22 cellular contexts compared by ENCODE assay signal in the genomic region with DNA sequence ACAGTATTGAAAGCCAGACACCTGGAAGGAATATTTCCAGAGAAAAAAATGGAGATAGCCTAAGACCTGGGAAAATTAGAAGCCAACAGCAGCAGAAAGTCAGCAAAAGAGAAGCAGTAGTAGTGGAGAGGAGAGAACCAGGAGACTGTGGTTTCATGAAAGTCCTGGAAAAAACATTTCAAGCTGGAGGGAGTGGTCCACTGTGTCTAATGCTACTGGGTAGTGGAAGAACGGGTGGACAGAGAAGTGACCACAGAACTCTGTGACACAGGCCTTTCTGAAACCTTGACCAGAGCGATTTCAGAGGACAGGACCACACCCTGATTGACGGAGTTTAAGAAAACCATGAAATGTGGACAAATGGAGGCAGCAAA. TPM values are rescaled to one million over a fixed set of nuclear protein-coding genes. Genes with fewer than 3 reads are reported as not detected.
A peak's percentile ranks its signal among the peaks of the same experiment; 100 is the strongest.
DNase-seq lines count a peak whose midpoint lies in the region; ATAC-seq, FAIRE-seq and TF ChIP-seq lines count a peak whose summit lies in the region.
"Had no signal": no experiment of that assay in that cellular context is flagged by ENCODE, and none has a peak within 500 bp of the region (broad histone marks: within the 10 kb centered on the region; RNA-seq: fewer than 3 reads in every experiment).

No MANE protein-coding gene starts in this region.

- POLR2A ChIA-PET in activated CD4-positive, alpha-beta T cell treated with anti-CD3 and anti-CD28 coated beads, Interleukin-2, amount 10 ng/mL, durations not matched to agents 7 days and 5 days (lab: Charles Lee) = no interaction called here
- POLR2A ChIA-PET in HCT116 (lab: Charles Lee) = no interaction called here
- POLR2A ChIA-PET in activated naive CD8-positive, alpha-beta T cell treated with anti-CD3 and anti-CD28 coated beads, Interleukin-2, amount 10 ng/mL, durations not matched to agents 7 days and 5 days (lab: Charles Lee) = interaction anchor here (0.8 kb wide), 1 partner anchor 56 kb away, joined by 3 read pairs; no protein-coding TSS in a partner anchor

- peaks cover 48% of the 10 kb centered on the region for H3K4me1 Mint-ChIP-seq in activated CD4-positive, alpha-beta T cell treated with anti-CD3 and anti-CD28 coated beads, Interleukin-2, amount 10 ng/mL, durations not matched to agents 7 days and 5 days
- peaks cover 17% of the 10 kb centered on the region for H3K4me1 Mint-ChIP-seq in activated naive CD8-positive, alpha-beta T cell treated with anti-CD3 and anti-CD28 coated beads, Interleukin-2, amount 10 ng/mL, durations not matched to agents 7 days and 5 days
- H3K4me1 Mint-ChIP-seq: GM23338 had no signal

- peaks cover 38% of the 10 kb centered on the region for H3K9me3 Mint-ChIP-seq in activated CD4-positive, alpha-beta T cell treated with anti-CD3 and anti-CD28 coated beads, Interleukin-2, amount 10 ng/mL, durations not matched to agents 7 days and 5 days
- peaks cover 11% of the 10 kb centered on the region for H3K9me3 Mint-ChIP-seq in activated naive CD8-positive, alpha-beta T cell treated with anti-CD3 and anti-CD28 coated beads, Interleukin-2, amount 10 ng/mL, durations not matched to agents 7 days and 5 days

- peaks cover 8% of the 10 kb centered on the region for H3K27me3 Mint-ChIP-seq in activated CD4-positive, alpha-beta T cell treated with anti-CD3 and anti-CD28 coated beads, Interleukin-2, amount 10 ng/mL, durations not matched to agents 7 days and 5 days
- peaks cover 11% of the 10 kb centered on the region for H3K27me3 Mint-ChIP-seq in activated naive CD8-positive, alpha-beta T cell treated with anti-CD3 and anti-CD28 coated beads, Interleukin-2, amount 10 ng/mL, durations not matched to agents 7 days and 5 days

- peaks cover 47% of the 10 kb centered on the region for H3K36me3 Mint-ChIP-seq in activated CD4-positive, alpha-beta T cell treated with anti-CD3 and anti-CD28 coated beads, Interleukin-2, amount 10 ng/mL, durations not matched to agents 7 days and 5 days (ENCODE audit: low read depth)
- peaks cover 13% of the 10 kb centered on the region for H3K36me3 Mint-ChIP-seq in activated naive CD8-positive, alpha-beta T cell treated with anti-CD3 and anti-CD28 coated beads, Interleukin-2, amount 10 ng/mL, durations not matched to agents 7 days and 5 days

- TF ChIP-seq CTCF in HCT116 (IDR thresholded peaks at IDR 0.05 in 2 of 3, conservative IDR thresholded peaks at IDR 0.05 in 1 of 3; ENCODE audit: borderline replicate concordance in 1 of 3, insufficient read depth in 1 of 3, low read depth in 2 of 3, low read length in 2 of 3) (no peak), prostate gland (IDR thresholded peaks at IDR 0.05) (no peak), pancreas (IDR thresholded peaks at IDR 0.05) (no peak)

- H2AFZ ChIP-seq in HCT116 (ENCODE audit: low read depth, low read length, poor library complexity, severe bottlenecking) = no peak overlapping the region
- H2AFZ ChIP-seq: GM23338 had no signal

- H3K36me3 ChIP-seq in HCT116 (ENCODE audit: control insufficient read depth in 1 of 2, insufficient read depth in 2 of 2, low read length in 2 of 2) (no peaks in the 10 kb centered on the region), prostate gland (no peaks in the 10 kb centered on the region), pancreas (no peaks in the 10 kb centered on the region)
- H3K36me3 ChIP-seq: ascending aorta, left ventricle myocardium inferior had no signal

- WGBS in prostate gland = 74% methylated on average over 3 of the region's 3 CpGs
- 77 to 90% methylated on average over 3 of the region's 3 CpGs for WGBS in pancreas, 2 donors

- H3K4me3 Mint-ChIP-seq in activated CD4-positive, alpha-beta T cell treated with anti-CD3 and anti-CD28 coated beads, Interleukin-2, amount 10 ng/mL, durations not matched to agents 7 days and 5 days = peak overlapping the region; percentile 28
- peak overlapping the region; percentile 42 for H3K4me3 Mint-ChIP-seq in activated naive CD8-positive, alpha-beta T cell treated with anti-CD3 and anti-CD28 coated beads, Interleukin-2, amount 10 ng/mL, durations not matched to agents 7 days and 5 days
- H3K4me3 Mint-ChIP-seq: GM23338 had no signal

- H3K27me3 ChIP-seq in HCT116 (ENCODE audit: insufficient read depth, low read length) (no peaks in the 10 kb centered on the region), prostate gland (replicated peaks; ENCODE audit: insufficient read depth) (no peaks in the 10 kb centered on the region), pancreas (no peaks in the 10 kb centered on the region)
- H3K27me3 ChIP-seq: ascending aorta had no signal

- H3K27ac ChIP-seq in HCT116 (ENCODE audit: low read depth, low read length) = no peak overlapping the region
- peak overlapping the region; percentile 17 to 34 for H3K27ac ChIP-seq in prostate gland
- no peak overlapping the region for H3K27ac ChIP-seq in pancreas
- H3K27ac ChIP-seq: A549, ascending aorta, HL-60, left ventricle myocardium inferior had no signal

- CTCF ChIA-PET in activated CD4-positive, alpha-beta T cell treated with anti-CD3 and anti-CD28 coated beads, Interleukin-2, amount 10 ng/mL, durations not matched to agents 7 days and 5 days (lab: Charles Lee) = interaction anchor here (0.7 to 2.7 kb wide), 5 partner anchors 14 to 80 kb away, joined by 3 to 10 read pairs (median 4); partner anchors contain the start of gene SH3BP5
- CTCF ChIA-PET in HCT116 (lab: Charles Lee) = interaction anchor here (1.0 kb wide), 1 partner anchor 15 kb away, joined by 3 read pairs; no protein-coding TSS in a partner anchor

- no peak overlapping the region for H3K4me3 ChIP-seq in HCT116 (replicated peaks in 1 of 2; ENCODE audit: low read depth in 1 of 2, low read length in 2 of 2)
- no peak overlapping the region for H3K4me3 ChIP-seq in prostate gland
- no peak overlapping the region for H3K4me3 ChIP-seq in pancreas
- H3K4me3 ChIP-seq: A549, ascending aorta, GM23338, left ventricle myocardium inferior had no signal

- H3K9me2 ChIP-seq in HCT116 (ENCODE audit: insufficient read depth) = no peaks in the 10 kb centered on the region

- no TSS peak for BruUV-seq in HCT116 (replicated peaks; lab: Mats Ljungman, UMichigan)

- no peak for TF ChIP-seq RAD21 in HCT116 (IDR thresholded peaks at IDR 0.05; ENCODE audit: low read depth)

- intact Hi-C loops in HCT116 (cut with micrococcal nuclease) (no loop called here), prostate gland (cut with DNase I) (no loop called here), pancreas (cut with DNase I) (no loop called here)

- no peak for DNase-seq in activated CD4-positive, alpha-beta T cell treated with anti-CD3 and anti-CD28 coated beads, Interleukin-2, amount 10 ng/mL, durations not matched to agents 7 days and 5 days
- no peak for DNase-seq in activated CD4-positive, alpha-beta T cell treated with anti-CD3 and anti-CD28 coated beads, Interleukin-2, amount 50 U/mL, for 48 hours
- no peak for DNase-seq in HCT116 (ENCODE audit: low read depth, low spot score)
- DNase-seq in activated naive CD8-positive, alpha-beta T cell treated with anti-CD3 and anti-CD28 coated beads, Interleukin-2, amount 10 ng/mL, durations not matched to agents 7 days and 5 days = no peak
- DNase-seq in prostate gland (ENCODE audit: low spot score) = no peak
- no peak for DNase-seq in NOMO-1 (lab: John Stamatoyannopoulos, UW; ENCODE audit: unreplicated experiment in 2 of 2)
- DNase-seq in activated effector memory CD4-positive, alpha-beta T cell treated with anti-CD3 and anti-CD28 coated beads, Interleukin-2, amount 50 U/mL, for 16 hours = no peak
- no peak for DNase-seq in pancreas
- DNase-seq: COR-L47; foreskin melanocyte; KBM-7; left ventricle myocardium inferior; NCI-H1092; NCI-H2107; NCI-H69; stimulated activated naive CD4-positive, alpha-beta T cell treated with Interleukin-2 at 50 U/mL for 16 hours had no signal

- no peaks in the 10 kb centered on the region for H3K79me2 ChIP-seq in HCT116 (ENCODE audit: insufficient read depth, low read length)

- H3K4me1 ChIP-seq in HCT116 (ENCODE audit: control insufficient read depth in 1 of 2, insufficient read depth in 2 of 2, low read length in 2 of 2) = peaks cover 0 to 10% of the 10 kb centered on the region in 2 experiments; a peak in 3 of 4 replicates
- H3K4me1 ChIP-seq in prostate gland (replicated peaks) = no peaks in the 10 kb centered on the region
- H3K4me1 ChIP-seq in pancreas = no peaks in the 10 kb centered on the region
- H3K4me1 ChIP-seq: A549, ascending aorta, left ventricle myocardium inferior had no signal

- H3K9me3 ChIP-seq in HCT116 (ENCODE audit: control insufficient read depth in 1 of 2, insufficient read depth in 1 of 2, low read depth in 1 of 2, low read length in 2 of 2) = no peaks in the 10 kb centered on the region
- no peaks in the 10 kb centered on the region for H3K9me3 ChIP-seq in prostate gland
- H3K9me3 ChIP-seq in pancreas = no peaks in the 10 kb centered on the region
- H3K9me3 ChIP-seq: A549 had no signal

- H3K27ac Mint-ChIP-seq in activated CD4-positive, alpha-beta T cell treated with anti-CD3 and anti-CD28 coated beads, Interleukin-2, amount 10 ng/mL, durations not matched to agents 7 days and 5 days = peak overlapping the region; percentile 86
- H3K27ac Mint-ChIP-seq in activated naive CD8-positive, alpha-beta T cell treated with anti-CD3 and anti-CD28 coated beads, Interleukin-2, amount 10 ng/mL, durations not matched to agents 7 days and 5 days = no peak overlapping the region
- H3K27ac Mint-ChIP-seq: activated T-helper 2 cell treated with anti-CD3 and anti-CD28 coated beads, Interferon-gamma antibody, Interleukin-2, Interleukin-4, amounts not matched to agents 10 μg/mL and 5 μg/mL and 100 μg/mL, durations not matched to agents 14 hours and 24 hours and 36 hours; GM23338 had no signal

- H4K20me1 ChIP-seq in HCT116 (ENCODE audit: insufficient read depth) = no peaks in the 10 kb centered on the region

- H3K9ac ChIP-seq in HCT116 (ENCODE audit: low read length) = no peak overlapping the region

- RAD21 ChIA-PET in HCT116 (lab: Charles Lee; ENCODE audit: low non-redundant PET in 1 of 2, low total read pairs in 2 of 2, uncharacterized antibody in 2 of 2, unreplicated experiment in 2 of 2) = no interaction called here

- ATAC-seq in HCT116 = peak; percentile 27; the same call in 1 of the 2 replicates
- ATAC-seq in activated naive CD8-positive, alpha-beta T cell treated with anti-CD3 and anti-CD28 coated beads, Interleukin-2, amount 10 ng/mL, durations not matched to agents 7 days and 5 days (ENCODE audit: low read depth) = no peak
- no peak for ATAC-seq in pancreas
- ATAC-seq: A549, GM23338 had no signal

- peak overlapping the region; percentile 8; the same call in 1 of the 2 replicates for H3K4me2 ChIP-seq in HCT116 (ENCODE audit: low read length)
- H3K4me2 ChIP-seq: A549, GM23338 had no signal

- TF ChIP-seq POLR2A in HCT116 (IDR thresholded peaks at IDR 0.05; ENCODE audit: borderline replicate concordance, extremely low read depth, insufficient read depth, insufficient read length) (no peak), prostate gland (IDR thresholded peaks at IDR 0.05) (no peak)

- no peak for FAIRE-seq in pancreas (lab: Jason Lieb, UNC)
- FAIRE-seq: A549, GM12891 had no signal

RNA-seq across cellular contexts. Expression of gene SH3BP5, which starts 15.3 kb away (rescaled TPM):
- total RNA-seq in activated CD4-positive, alpha-beta T cell treated with anti-CD3 and anti-CD28 coated beads, Interleukin-2, amount 10 ng/mL, durations not matched to agents 7 days and 5 days = 10 to 100 TPM; 33.8 to 38.2 TPM
- total RNA-seq in HCT116 (2021; ENCODE audit: unreplicated experiment) = 13.9 TPM
- 13.6 and 16.3 TPM in 2 replicates for polyA plus RNA-seq in HCT116 (2012)
- total RNA-seq in activated naive CD8-positive, alpha-beta T cell treated with anti-CD3 and anti-CD28 coated beads, Interleukin-2, amount 10 ng/mL, durations not matched to agents 7 days and 5 days = 10 to 100 TPM; 12.7 to 12.9 TPM
- total RNA-seq in prostate gland = 10 to 100 TPM; 13.3 to 71.6 TPM
- 1 to 10 TPM; 2.8 to 9.4 (median 5.6) TPM for total RNA-seq in pancreas
- 1 to 10 TPM; 6.7 to 9.8 TPM for polyA plus RNA-seq in pancreas

Comparison
In these comparisons a context has a peak if more than half of its experiments do, and no peak if none do; other contexts are left out.
1. H3K27ac ChIP-seq: peak in prostate gland (2 of 2); none in HCT116 (single experiment) and pancreas (0 of 4).